ENCODE assay signal across 1 cellular context in genomic region chr4:3442460-3442958, GRCh38.
TF ChIP-seq lines count a peak whose summit lies in the region.

No MANE protein-coding gene starts in this region.

TF ChIP-seq in HepG2, 621 proteins besides CTCF, POLR2A, EP300 and RAD21 (continued from another document):
- TF ChIP-seq ZBTB40 (IDR thresholded peaks at IDR 0.05) = no peak
- TF ChIP-seq ZBTB40 (CRISPR knock-in tag; IDR thresholded peaks at IDR 0.05) = no peak
